ENCODE assay signal across 11 cellular contexts in genomic region chr22:26586556-26587325, GRCh38. TPM values are rescaled to one million over a fixed set of nuclear protein-coding genes. Genes with fewer than 3 reads are reported as not detected.
DNase-seq lines count a peak whose midpoint lies in the region; ATAC-seq and TF ChIP-seq lines count a peak whose summit lies in the region.
"Had no signal": no experiment of that assay in that cellular context is flagged by ENCODE, and none has a peak within 500 bp of the region (broad histone marks: within the 10 kb centered on the region; RNA-seq: fewer than 3 reads in every experiment).

No MANE protein-coding gene starts in this region.

- H2AFZ ChIP-seq in mammary epithelial cell (ENCODE audit: low read depth, low read length) = no peak overlapping the region
- H2AFZ ChIP-seq: parathyroid adenoma had no signal

- 88% methylated on average over 11 of the region's 11 CpGs for WGBS in mammary epithelial cell (ENCODE audit: low coverage, missing lambda C conversion rate)

- H3K36me3 ChIP-seq in CD8-positive, alpha-beta T cell (ENCODE audit: insufficient read depth, low read length) = peaks cover 6% of the 10 kb centered on the region
- H3K36me3 ChIP-seq in mammary epithelial cell (ENCODE audit: insufficient read depth, low read length) = no peaks in the 10 kb centered on the region

- TF ChIP-seq CTCF in CD8-positive, alpha-beta T cell (IDR thresholded peaks at IDR 0.05) = no peak
- TF ChIP-seq CTCF in neural crest cell (conservative IDR thresholded peaks at IDR 0.05) = no peak
- TF ChIP-seq CTCF in mammary epithelial cell (conservative IDR thresholded peaks at IDR 0.05 in 1 of 2, IDR thresholded peaks at IDR 0.05 in 1 of 2; ENCODE audit: extremely low read depth in 1 of 2, insufficient read depth in 1 of 2, low read depth in 1 of 2, low read length in 2 of 2) = no peak

- H3K36me3 Mint-ChIP-seq in CD8-positive, alpha-beta T cell = peaks cover 35% of the 10 kb centered on the region
- H3K36me3 Mint-ChIP-seq in neural crest cell (ENCODE audit: low read depth) = no peaks in the 10 kb centered on the region

- H3K4me3 ChIP-seq in CD8-positive, alpha-beta T cell (ENCODE audit: low read depth, low read length) = peak overlapping the region; percentile 32
- no peak overlapping the region for H3K4me3 ChIP-seq in mammary epithelial cell (replicated peaks in 1 of 3; ENCODE audit: insufficient read depth in 1 of 3, low read depth in 2 of 3, low read length in 3 of 3)

- POLR2A ChIA-PET in CD8-positive, alpha-beta T cell (lab: Charles Lee) = no interaction called here

- H3K4me1 ChIP-seq in CD8-positive, alpha-beta T cell (ENCODE audit: insufficient read depth, low read length) = peaks cover 62% of the 10 kb centered on the region
- peaks cover 20% of the 10 kb centered on the region for H3K4me1 ChIP-seq in mammary epithelial cell (ENCODE audit: insufficient read depth, low read length)
- H3K4me1 ChIP-seq: parathyroid adenoma had no signal

- H3K9ac ChIP-seq in mammary epithelial cell (ENCODE audit: insufficient read depth, low read length) = no peak overlapping the region
- H3K9ac ChIP-seq: parathyroid adenoma had no signal

- H3K27me3 Mint-ChIP-seq in CD8-positive, alpha-beta T cell (ENCODE audit: low read depth) = no peaks in the 10 kb centered on the region
- peaks cover 5% of the 10 kb centered on the region for H3K27me3 Mint-ChIP-seq in neural crest cell (ENCODE audit: low read depth)

- CTCF ChIA-PET in CD8-positive, alpha-beta T cell (lab: Charles Lee) = interaction anchor here (1.0 to 1.6 kb wide), 2 partner anchors 9 to 79 kb away, joined by 3 to 4 read pairs; no protein-coding TSS in a partner anchor
- CTCF ChIA-PET in mammary epithelial cell (lab: Charles Lee; ENCODE audit: low non-redundant PET) = no interaction called here

- H3K9me3 ChIP-seq in CD8-positive, alpha-beta T cell (ENCODE audit: low read length) = no peaks in the 10 kb centered on the region
- no peaks in the 10 kb centered on the region for H3K9me3 ChIP-seq in mammary epithelial cell (replicated peaks; ENCODE audit: insufficient read depth, low read length)

- intact Hi-C loops in CD8-positive, alpha-beta T cell (cut with DNase I, micrococcal nuclease) = loop anchor here in 1 of 2 experiments (5.0 kb wide), 2 partner anchors 74 to 104 kb away; partner anchors contain the start of genes HPS4, SRRD and TFIP11
- intact Hi-C loops in mammary epithelial cell (cut with micrococcal nuclease) = no loop called here

- BruUV-seq in mammary epithelial cell (replicated peaks; lab: Mats Ljungman, UMichigan) = no TSS peak

- H3K9me3 Mint-ChIP-seq in CD8-positive, alpha-beta T cell = no peaks in the 10 kb centered on the region
- no peaks in the 10 kb centered on the region for H3K9me3 Mint-ChIP-seq in neural crest cell

- DNase-seq in CD8-positive, alpha-beta T cell = peak in 5 of 7 experiments; percentile 23 to 64 (median 27)
- DNase-seq in NCI-H526 treated with DMSO at 0.1 percent for 48 hours (lab: John Stamatoyannopoulos, UW) = peak; percentile 32
- peak; percentile 47 to 91 for DNase-seq in dermis microvascular lymphatic vessel endothelial cell (ENCODE audit: low read depth in 2 of 2)
- no peak for DNase-seq in neural crest cell (ENCODE audit: low read depth, low spot score)
- DNase-seq in NCI-H187 (lab: John Stamatoyannopoulos, UW) = no peak
- DNase-seq in mammary epithelial cell = no peak
- DNase-seq: NCI-H524, SW 1271 had no signal

- H3K27me3 ChIP-seq in CD8-positive, alpha-beta T cell (ENCODE audit: insufficient read depth, low read length) = no peaks in the 10 kb centered on the region
- H3K27me3 ChIP-seq in mammary epithelial cell (ENCODE audit: insufficient read depth, low read length) = no peaks in the 10 kb centered on the region

- H3K4me3 Mint-ChIP-seq in CD8-positive, alpha-beta T cell = peak overlapping the region; percentile 74
- peak overlapping the region; percentile 54 for H3K4me3 Mint-ChIP-seq in neural crest cell

- dilution Hi-C loops in mammary epithelial cell (cut with HindIII; ENCODE audit: low sequenced_read_pairs) = no loop called here

- peak overlapping the region; percentile 56 for H3K27ac ChIP-seq in CD8-positive, alpha-beta T cell (ENCODE audit: low read depth, low read length)
- no peak overlapping the region for H3K27ac ChIP-seq in mammary epithelial cell (ENCODE audit: insufficient read depth, low read depth, low read length)
- H3K27ac ChIP-seq: parathyroid adenoma had no signal

- H4K20me1 ChIP-seq in mammary epithelial cell (ENCODE audit: insufficient read depth, low read length) = no peaks in the 10 kb centered on the region

- peak; percentile 23 for ATAC-seq in CD8-positive, alpha-beta T cell
- ATAC-seq in HG02588 (IDR thresholded peaks at IDR 0.05; ENCODE audit: unreplicated experiment) (no peak), HG02759 (IDR thresholded peaks at IDR 0.05; ENCODE audit: unreplicated experiment) (no peak)

- peak overlapping the region; percentile 90 for H3K27ac Mint-ChIP-seq in CD8-positive, alpha-beta T cell
- H3K27ac Mint-ChIP-seq in neural crest cell (ENCODE audit: unreplicated experiment) = no peak overlapping the region

- in situ Hi-C loops in mammary epithelial cell (cut with MboI; ENCODE audit: low sequenced_read_pairs in 2 of 2) = loop anchor here in 1 of 2 donors (5.0 kb wide), 1 partner anchor 74 kb away; the partner anchor contains the start of gene TFIP11

- peaks cover 44% of the 10 kb centered on the region for H3K79me2 ChIP-seq in mammary epithelial cell (ENCODE audit: insufficient read depth, low read length)
- H3K79me2 ChIP-seq: parathyroid adenoma had no signal

- no peak overlapping the region for H3K4me2 ChIP-seq in mammary epithelial cell (ENCODE audit: insufficient read depth, low read depth, low read length)

- peaks cover 71% of the 10 kb centered on the region for H3K4me1 Mint-ChIP-seq in CD8-positive, alpha-beta T cell (ENCODE audit: low read depth)
- H3K4me1 Mint-ChIP-seq in neural crest cell = no peaks in the 10 kb centered on the region

RNA-seq across cellular contexts. Expression of gene TPST2, which starts 3.2 kb away (rescaled TPM):
- total RNA-seq in CD8-positive, alpha-beta T cell = 10 to 100 TPM; 24.3 to 26.3 TPM
- total RNA-seq in dermis microvascular lymphatic vessel endothelial cell (45.4 and 91.5 TPM in 2 replicates), neural crest cell (10.7 and 11.8 TPM in 2 replicates), mammary epithelial cell (10 to 100 TPM; 18.8 to 62.5 TPM)
- 28.4 TPM for polyA plus RNA-seq in mammary epithelial cell
- 63.0 TPM for polyA minus RNA-seq in mammary epithelial cell

RNA-seq across cellular contexts. Expression of gene CRYBB1, which starts 31.1 kb away (rescaled TPM):
- total RNA-seq in CD8-positive, alpha-beta T cell = not detected
- 0.13 and 0.51 TPM in 2 replicates for total RNA-seq in dermis microvascular lymphatic vessel endothelial cell
- not detected in 2 replicates for total RNA-seq in neural crest cell
- total RNA-seq in mammary epithelial cell = not detected
- polyA plus RNA-seq in mammary epithelial cell = not detected
- polyA minus RNA-seq in mammary epithelial cell = not detected

RNA-seq across cellular contexts. Expression of gene CRYBA4, which starts 35.0 kb away (rescaled TPM):
- total RNA-seq in CD8-positive, alpha-beta T cell = not detected
- total RNA-seq in dermis microvascular lymphatic vessel endothelial cell (0.13 TPM in 1 of 2 replicates, not detected in the other), neural crest cell (not detected in 2 replicates), mammary epithelial cell (not detected)
- not detected for polyA plus RNA-seq in mammary epithelial cell
- not detected for polyA minus RNA-seq in mammary epithelial cell

Comparison
In these comparisons a context has a peak if more than half of its experiments do, and no peak if none do; other contexts are left out.
1. DNase-seq: peak in CD8-positive, alpha-beta T cell (5 of 7), NCI-H526 treated with DMSO at 0.1 percent for 48 hours (single experiment) and dermis microvascular lymphatic vessel endothelial cell (2 of 2); none in neural crest cell (single experiment), NCI-H187 (0 of 2) and mammary epithelial cell (single experiment).